Comparison of ENCODE assay signal across 31 cellular contexts in the genomic region with DNA sequence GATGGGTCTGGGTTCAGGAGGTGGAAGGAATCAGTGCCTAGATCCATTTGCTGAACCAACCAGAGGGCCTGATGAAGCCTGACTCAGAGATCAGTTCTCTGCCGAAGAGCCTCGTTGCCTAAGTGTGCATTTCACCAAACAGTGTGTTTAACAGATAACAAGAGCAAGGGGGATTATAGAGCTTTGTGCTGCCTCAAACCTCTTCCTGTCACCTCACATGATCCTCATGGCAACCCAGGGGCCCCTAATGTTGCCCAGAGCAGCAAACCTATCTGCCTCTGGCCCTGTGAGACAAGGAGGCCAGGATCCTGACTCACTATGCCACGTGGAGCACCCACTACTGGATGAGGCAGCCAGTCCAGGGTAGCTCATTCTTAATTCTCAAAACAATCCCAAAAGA.
A peak's percentile ranks its signal among the peaks of the same experiment; 100 is the strongest.
DNase-seq lines count a peak whose midpoint lies in the region; ATAC-seq, FAIRE-seq and TF ChIP-seq lines count a peak whose summit lies in the region.
"Had no signal": no experiment of that assay in that cellular context is flagged by ENCODE, and none has a peak within 500 bp of the region (broad histone marks: within the 10 kb centered on the region; RNA-seq: fewer than 3 reads in every experiment).

No MANE protein-coding gene starts in this region.

- peak overlapping the region; percentile 49 for H3K27ac Mint-ChIP-seq in MCF 10A (ENCODE audit: low read depth, unreplicated experiment)
- H3K27ac Mint-ChIP-seq in endodermal cell, result no peak overlapping the region
- H3K27ac Mint-ChIP-seq: CD4-positive, alpha-beta T cell had no signal

- H3K36me3 Mint-ChIP-seq in MCF 10A (ENCODE audit: insufficient read depth, unreplicated experiment) (peaks cover 72% of the 10 kb centered on the region), endodermal cell (ENCODE audit: low read depth) (no peaks in the 10 kb centered on the region)

- ATAC-seq in GM18502 (IDR thresholded peaks at IDR 0.05; ENCODE audit: poor library complexity, unreplicated experiment), result no peak

- H3K9ac ChIP-seq in mammary epithelial cell (ENCODE audit: insufficient read depth, low read length) (no peak overlapping the region), endodermal cell (ENCODE audit: extremely low read depth, low read length, poor library complexity, severe bottlenecking) (no peak overlapping the region)
- H3K9ac ChIP-seq: BLaER1 had no signal

- H3K27me3 ChIP-seq in mammary epithelial cell (ENCODE audit: insufficient read depth, low read length) (no peaks in the 10 kb centered on the region), endodermal cell (ENCODE audit: control insufficient read depth, insufficient read depth, low read length, poor library complexity, severe bottlenecking) (no peaks in the 10 kb centered on the region), BE2C (no peaks in the 10 kb centered on the region; the same call in 1 of the 2 replicates)
- H3K27me3 ChIP-seq: BLaER1, SJSA1 had no signal

- 100% methylated on average over 3 of the region's 3 CpGs for WGBS in mammary epithelial cell (ENCODE audit: low coverage, missing lambda C conversion rate)
- 83 to 88% methylated on average over 2 to 3 of the region's 3 CpGs for WGBS in endodermal cell (ENCODE audit: insufficient coverage in 1 of 2, insufficient read length in 1 of 2), 2 experiments

- H3K4me3 ChIP-seq in mammary epithelial cell (replicated peaks in 1 of 3; ENCODE audit: insufficient read depth in 1 of 3, low read depth in 2 of 3, low read length in 3 of 3) (no peak overlapping the region), endodermal cell (ENCODE audit: low read length) (no peak overlapping the region), BE2C (ENCODE audit: low read depth, low read length) (no peak overlapping the region)
- H3K4me3 ChIP-seq: BLaER1, SJSA1 had no signal

- dilution Hi-C loops in mammary epithelial cell (cut with HindIII; ENCODE audit: low sequenced_read_pairs), result loop anchor here (5.0 to 10.0 kb wide), 2 partner anchors 50 to 62 kb away; partner anchors contain the start of gene EPB41L4B

- no peak for DNase-seq in MCF 10A (ENCODE audit: unreplicated experiment)
- no peak for DNase-seq in mammary epithelial cell
- peak; percentile 38 for DNase-seq in OCI-M1 (lab: John Stamatoyannopoulos, UW)
- DNase-seq in endodermal cell, result peak; percentile 22
- no peak for DNase-seq in GM12891 (ENCODE audit: insufficient read length, low spot score)
- no peak for DNase-seq in BE2C
- no peak for DNase-seq in NCI-H510A (lab: John Stamatoyannopoulos, UW)
- DNase-seq: 8988T; ACHN; CD4-positive, alpha-beta T cell; COR-L47; DMS 273 treated with DMSO at 0.1 percent for 48 hours; DMS79; GF-D8; KBM-7; NCI-H1092; NCI-H1436; NCI-H187; NCI-H2081 treated with DMSO at 0.1 percent for 48 hours; NCI-H2171; NCI-H345; NCI-H524; NCI-H774; Right ventricle myocardium superior; RPMI8226 had no signal

- H3K4me1 Mint-ChIP-seq in MCF 10A (ENCODE audit: insufficient read depth, unreplicated experiment), result no peaks in the 10 kb centered on the region
- no peaks in the 10 kb centered on the region for H3K4me1 Mint-ChIP-seq in endodermal cell

- no peak for TF ChIP-seq CTCF in MCF 10A (IDR thresholded peaks at IDR 0.05; ENCODE audit: unreplicated experiment)
- TF ChIP-seq CTCF in mammary epithelial cell (conservative IDR thresholded peaks at IDR 0.05 in 1 of 2, IDR thresholded peaks at IDR 0.05 in 1 of 2; ENCODE audit: extremely low read depth in 1 of 2, insufficient read depth in 1 of 2, low read depth in 1 of 2, low read length in 2 of 2), result no peak
- no peak for TF ChIP-seq CTCF in endodermal cell (conservative IDR thresholded peaks at IDR 0.05)
- no peak for TF ChIP-seq CTCF in BE2C (IDR thresholded peaks at IDR 0.05; ENCODE audit: low read depth, low read length)

- no peak for TF ChIP-seq POLR2A in GM12891 (IDR thresholded peaks at IDR 0.05; ENCODE audit: low read depth, low read length)

- H3K27me3 Mint-ChIP-seq in MCF 10A (ENCODE audit: insufficient read depth, unreplicated experiment) (no peaks in the 10 kb centered on the region), endodermal cell (ENCODE audit: insufficient read depth) (no peaks in the 10 kb centered on the region)

- no peak for FAIRE-seq in GM12891 (lab: Jason Lieb, UNC)
- FAIRE-seq: GM12892, GM19239, H54 had no signal

- H3K79me2 ChIP-seq in mammary epithelial cell (ENCODE audit: insufficient read depth, low read length), result no peaks in the 10 kb centered on the region

- BruUV-seq in MCF 10A (replicated peaks; lab: Mats Ljungman, UMichigan) (no TSS peak), mammary epithelial cell (replicated peaks; lab: Mats Ljungman, UMichigan) (no TSS peak)

- H3K4me2 ChIP-seq in mammary epithelial cell (ENCODE audit: insufficient read depth, low read depth, low read length), result no peak overlapping the region
- H3K4me2 ChIP-seq: BLaER1 had no signal

- H4K20me1 ChIP-seq in mammary epithelial cell (ENCODE audit: insufficient read depth, low read length), result no peaks in the 10 kb centered on the region
- H4K20me1 ChIP-seq: BLaER1 had no signal

- H3K4me1 ChIP-seq in mammary epithelial cell (ENCODE audit: insufficient read depth, low read length) (no peaks in the 10 kb centered on the region), endodermal cell (ENCODE audit: control insufficient read depth, insufficient read depth, low read length) (no peaks in the 10 kb centered on the region), BE2C (no peaks in the 10 kb centered on the region)
- H3K4me1 ChIP-seq: BLaER1, SJSA1 had no signal

- intact Hi-C loops in MCF 10A (cut with micrococcal nuclease), result no loop called here
- intact Hi-C loops in mammary epithelial cell (cut with micrococcal nuclease), result no loop called here

- no peak overlapping the region for H2AFZ ChIP-seq in mammary epithelial cell (ENCODE audit: low read depth, low read length)

- H3K27ac ChIP-seq in mammary epithelial cell (ENCODE audit: insufficient read depth, low read depth, low read length) (no peak overlapping the region), endodermal cell (ENCODE audit: low read depth, low read length) (no peak overlapping the region)
- H3K27ac ChIP-seq: BLaER1, SJSA1 had no signal

- H3K9me3 ChIP-seq in mammary epithelial cell (replicated peaks; ENCODE audit: insufficient read depth, low read length) (no peaks in the 10 kb centered on the region), endodermal cell (ENCODE audit: control insufficient read depth, low read length) (no peaks in the 10 kb centered on the region), BE2C (no peaks in the 10 kb centered on the region)
- H3K9me3 ChIP-seq: BLaER1, SJSA1 had no signal

- H3K9me3 Mint-ChIP-seq in MCF 10A (ENCODE audit: unreplicated experiment), result no peaks in the 10 kb centered on the region
- H3K9me3 Mint-ChIP-seq in endodermal cell, result no peaks in the 10 kb centered on the region
- H3K9me3 Mint-ChIP-seq: CD4-positive, alpha-beta T cell had no signal

- CTCF ChIA-PET in MCF 10A (lab: Yijun Ruan, JAX) (interaction anchor here (1.0 to 3.1 kb wide), 2 partner anchors 14 to 53 kb away, joined by 3 to 13 read pairs; no protein-coding TSS in a partner anchor), mammary epithelial cell (lab: Charles Lee; ENCODE audit: low non-redundant PET) (no interaction called here)

- no peak overlapping the region for H3K4me3 Mint-ChIP-seq in MCF 10A (ENCODE audit: unreplicated experiment)
- no peak overlapping the region for H3K4me3 Mint-ChIP-seq in endodermal cell
- H3K4me3 Mint-ChIP-seq: CD4-positive, alpha-beta T cell had no signal

- in situ Hi-C loops in mammary epithelial cell (cut with MboI; ENCODE audit: low sequenced_read_pairs in 2 of 2), result loop anchor here in 1 of 2 donors (25.0 kb wide), 1 partner anchor 200 kb away; no protein-coding TSS in a partner anchor

- POLR2A ChIA-PET in MCF 10A (lab: Yijun Ruan, JAX), result no interaction called here

- H3K36me3 ChIP-seq in mammary epithelial cell (ENCODE audit: insufficient read depth, low read length) (peaks cover 36% of the 10 kb centered on the region), endodermal cell (ENCODE audit: control insufficient read depth, insufficient read depth, low read length) (no peaks in the 10 kb centered on the region), BE2C (no peaks in the 10 kb centered on the region)

TF ChIP-seq in GM12891, 5 proteins besides CTCF, POLR2A, EP300 and RAD21:
- TF ChIP-seq TAF1 (IDR thresholded peaks at IDR 0.05; ENCODE audit: low read depth, low read length) (no peak), POU2F2 (IDR thresholded peaks at IDR 0.05; ENCODE audit: low read depth, low read length) (no peak), SPI1 (IDR thresholded peaks at IDR 0.05; ENCODE audit: low read depth, low read length) (no peak), POLR2AphosphoS5 (IDR thresholded peaks at IDR 0.05; ENCODE audit: low read depth, low read length) (no peak), PAX5 (IDR thresholded peaks at IDR 0.05; ENCODE audit: insufficient read depth, low read length, severe bottlenecking) (no peak)

Comparison
In these comparisons a context has a peak if more than half of its experiments do, and no peak if none do; other contexts are left out.
1. DNase-seq: peak in OCI-M1 (single experiment) and endodermal cell (single experiment); none in MCF 10A (single experiment), mammary epithelial cell (single experiment), GM12891 (single experiment), BE2C (single experiment) and NCI-H510A (single experiment).